ENCODE assay signal across 14 cellular contexts in the genomic region with DNA sequence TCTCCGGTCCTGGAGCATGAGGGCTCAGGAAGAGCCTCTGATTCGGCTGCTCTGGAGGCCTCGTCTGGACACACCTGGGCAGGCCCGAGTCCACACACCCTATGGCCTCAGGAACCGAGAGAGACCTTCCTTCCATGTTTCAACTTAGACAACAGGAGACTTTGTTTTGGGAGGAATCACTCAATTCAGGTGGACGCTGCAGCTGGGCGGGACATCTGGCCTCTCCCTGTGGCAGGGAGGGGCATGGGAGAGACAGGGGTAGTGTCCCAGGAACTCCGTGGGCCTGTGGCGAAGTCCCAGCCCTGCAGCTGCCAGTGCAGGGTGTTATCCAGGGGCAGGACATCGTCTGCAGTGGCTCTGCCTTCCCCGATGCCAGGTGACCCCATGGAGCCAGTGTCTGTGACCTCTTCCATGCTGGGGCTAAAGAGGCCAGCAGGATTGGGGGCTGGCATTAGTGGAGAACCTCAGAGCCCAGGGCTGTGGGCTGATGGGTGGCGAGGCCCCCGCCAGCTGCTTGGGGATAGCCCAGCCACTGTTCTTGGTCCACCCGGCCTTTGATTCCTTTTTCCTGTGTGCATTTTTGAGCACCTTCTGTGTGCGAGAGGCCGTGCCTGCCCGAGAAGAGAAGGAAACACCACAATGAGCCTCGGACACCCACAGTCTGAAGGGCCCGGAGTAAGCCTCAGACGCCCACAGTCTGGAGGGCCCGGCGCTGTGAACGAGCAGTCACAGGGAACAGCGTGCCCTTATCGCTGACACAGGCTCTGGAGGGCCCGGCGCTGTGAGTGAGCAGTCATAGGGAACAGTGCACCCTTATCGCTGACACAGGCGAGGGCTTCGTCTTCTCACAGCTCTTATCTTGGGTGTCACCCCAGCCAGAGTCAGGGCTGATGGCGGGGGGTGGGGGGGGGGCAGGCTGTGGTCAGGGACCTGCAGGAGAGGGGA. TPM values are rescaled to one million over a fixed set of nuclear protein-coding genes. Genes with fewer than 3 reads are reported as not detected.
DNase-seq lines count a peak whose midpoint lies in the region; ATAC-seq and TF ChIP-seq lines count a peak whose summit lies in the region.
"Had no signal": no experiment of that assay in that cellular context is flagged by ENCODE, and none has a peak within 500 bp of the region (broad histone marks: within the 10 kb centered on the region; RNA-seq: fewer than 3 reads in every experiment).

No MANE protein-coding gene starts in this region.

- H3F3A ChIP-seq in GM23338 (replicated peaks; ENCODE audit: low read depth) = peaks cover 22% of the 10 kb centered on the region

- no peak for TF ChIP-seq POLR2A in lower leg skin (IDR thresholded peaks at IDR 0.05)

- no peaks in the 10 kb centered on the region for H3K9me3 ChIP-seq in ascending aorta
- H3K9me3 ChIP-seq in right cardiac atrium (ENCODE audit: control insufficient read depth, low read length) = no peaks in the 10 kb centered on the region

- no peak overlapping the region; the same call in 1 of the 2 replicates for H3K27ac ChIP-seq in GM23338 (ENCODE audit: low read depth)
- H3K27ac ChIP-seq in ascending aorta = peak overlapping the region; percentile 66 to 74
- H3K27ac ChIP-seq in right cardiac atrium (ENCODE audit: low read length) = peak overlapping the region; percentile 93

- no peak for ATAC-seq in GM23338
- peak; percentile 84 to 87 for ATAC-seq in right cardiac atrium
- ATAC-seq: activated CD4-positive, CD25-positive, alpha-beta regulatory T cell treated with anti-CD3 and anti-CD28 coated beads, Interleukin-2, amount 50 U/mL, for 24 hours had no signal

- H3K27me3 Mint-ChIP-seq in GM23338 (ENCODE audit: insufficient read depth, low read depth, poor library complexity) (peaks cover 25% of the 10 kb centered on the region), progenitor cell of endocrine pancreas (no peaks in the 10 kb centered on the region)

- peaks cover 26% of the 10 kb centered on the region for H3K36me3 Mint-ChIP-seq in GM23338 (ENCODE audit: low read depth)
- no peaks in the 10 kb centered on the region for H3K36me3 Mint-ChIP-seq in progenitor cell of endocrine pancreas (ENCODE audit: insufficient read depth)

- H3K4me1 ChIP-seq in GM23338 (ENCODE audit: insufficient read depth) (peaks cover 69% of the 10 kb centered on the region), ascending aorta (peaks cover 10 to 36% of the 10 kb centered on the region in 2 donors), right cardiac atrium (ENCODE audit: control insufficient read depth, insufficient read depth, low read length) (peaks cover 10% of the 10 kb centered on the region)

- TF ChIP-seq CTCF in GM23338 (conservative IDR thresholded peaks at IDR 0.05; ENCODE audit: low read depth in 2 of 2) = no peak
- TF ChIP-seq CTCF in ascending aorta (IDR thresholded peaks at IDR 0.05) = no peak
- no peak for TF ChIP-seq CTCF in progenitor cell of endocrine pancreas (IDR thresholded peaks at IDR 0.05; ENCODE audit: unreplicated experiment)
- no peak for TF ChIP-seq CTCF in lower leg skin (IDR thresholded peaks at IDR 0.05)

- no peak overlapping the region for H3K4me3 ChIP-seq in GM23338
- peak overlapping the region in 1 of 2 donors; percentile 29 for H3K4me3 ChIP-seq in ascending aorta
- no peak overlapping the region for H3K4me3 ChIP-seq in right cardiac atrium (ENCODE audit: low read length)
- no peak overlapping the region for H3K4me3 ChIP-seq in lower leg skin (ENCODE audit: low read depth, poor library complexity, severe bottlenecking)
- H3K4me3 ChIP-seq in H7 (ENCODE audit: insufficient read depth, low read depth, low read length) = no peak overlapping the region

- H3K4me2 ChIP-seq in GM23338 = peak overlapping the region; percentile 62; the same call in 1 of the 2 replicates

- no peaks in the 10 kb centered on the region for H3K9me3 Mint-ChIP-seq in GM23338
- no peaks in the 10 kb centered on the region for H3K9me3 Mint-ChIP-seq in progenitor cell of endocrine pancreas (ENCODE audit: low read depth)

- H3K27me3 ChIP-seq in GM23338 (ENCODE audit: insufficient read depth) = no peaks in the 10 kb centered on the region
- no peaks in the 10 kb centered on the region for H3K27me3 ChIP-seq in ascending aorta
- H3K27me3 ChIP-seq in right cardiac atrium (ENCODE audit: control insufficient read depth, insufficient read depth) = no peaks in the 10 kb centered on the region
- no peaks in the 10 kb centered on the region for H3K27me3 ChIP-seq in H7 (ENCODE audit: control insufficient read depth, insufficient read depth, low read length)

- 48% methylated on average over 31 of the region's 31 CpGs for WGBS in right cardiac atrium
- WGBS in lower leg skin, 2 donors = 70 to 78% methylated on average over 24 to 27 of the region's 31 CpGs

- H3K27ac Mint-ChIP-seq in GM23338 (peak overlapping the region; percentile 44; the same call in 1 of the 2 replicates), progenitor cell of endocrine pancreas (peak overlapping the region; percentile 94)

- intact Hi-C loops in ascending aorta (cut with DNase I) (no loop called here), right cardiac atrium (cut with DNase I) (no loop called here), lower leg skin (cut with DNase I; ENCODE audit: low total_unique reads) (no loop called here)

- no peak overlapping the region for H2AFZ ChIP-seq in GM23338

- H3K4me3 Mint-ChIP-seq in GM23338 = no peak overlapping the region; the same call in 2 of the 3 replicates
- H3K4me3 Mint-ChIP-seq in progenitor cell of endocrine pancreas (ENCODE audit: low read depth) = peak overlapping the region; percentile 38

- no peaks in the 10 kb centered on the region for H3K9me2 ChIP-seq in GM23338 (ENCODE audit: insufficient read depth)

- peaks cover 98% of the 10 kb centered on the region for H3K79me2 ChIP-seq in GM23338 (replicated peaks; ENCODE audit: insufficient read depth)

- H3K4me1 Mint-ChIP-seq in GM23338 (peaks cover 87% of the 10 kb centered on the region), progenitor cell of endocrine pancreas (ENCODE audit: low read depth) (peaks cover 53% of the 10 kb centered on the region)

- peaks cover 70% of the 10 kb centered on the region for H4K20me1 ChIP-seq in GM23338 (replicated peaks; ENCODE audit: insufficient read depth)

- DNase-seq in GM23338 (ENCODE audit: low spot score) (no peak), ascending aorta (ENCODE audit: low spot score in 2 of 2) (peak in 1 of 2 donors; percentile 59), right cardiac atrium (peak; percentile 83 to 92 (median 88)), progenitor cell of endocrine pancreas (ENCODE audit: low spot score, unreplicated experiment) (no peak), lower leg skin (ENCODE audit: low spot score in 2 of 2) (no peak), COR-L47 (lab: John Stamatoyannopoulos, UW) (no peak), H7 (no peak), GDM1 (lab: John Stamatoyannopoulos, UW) (no peak)
- DNase-seq: activated T-cell treated with anti-CD3 and anti-CD28 coated beads, Interleukin-2, amount 50 U/mL, for 1 hour; GOT3; hippocampal formation; NCI-H1417; NCI-H510A treated with DMSO at 0.1 percent for 48 hours had no signal

- H3K36me3 ChIP-seq in GM23338 (ENCODE audit: insufficient read depth) = no peaks in the 10 kb centered on the region; the same call in 1 of the 2 replicates
- no peaks in the 10 kb centered on the region for H3K36me3 ChIP-seq in ascending aorta
- no peaks in the 10 kb centered on the region; the same call in 1 of the 2 replicates for H3K36me3 ChIP-seq in H7 (replicated peaks; ENCODE audit: control insufficient read depth, insufficient read depth, low read length)

TF ChIP-seq in GM23338, 12 proteins besides CTCF, POLR2A, EP300 and RAD21 (continues in another document):
- no peak for TF ChIP-seq POLR2AphosphoS5 (IDR thresholded peaks at IDR 0.05; ENCODE audit: low read depth)
- no peak for TF ChIP-seq EZH2 (IDR thresholded peaks at IDR 0.05; ENCODE audit: low read depth, unreplicated experiment)
- no peak for TF ChIP-seq EZH2phosphoT487 (IDR thresholded peaks at IDR 0.05; ENCODE audit: unreplicated experiment)
- TF ChIP-seq CREB1 (CRISPR knock-in tag; IDR thresholded peaks at IDR 0.05; ENCODE audit: low read depth) = no peak
- TF ChIP-seq ETS1 (IDR thresholded peaks at IDR 0.05) = no peak
- TF ChIP-seq JUNB (IDR thresholded peaks at IDR 0.05; ENCODE audit: unreplicated experiment) = no peak
- TF ChIP-seq NANOG (IDR thresholded peaks at IDR 0.05; ENCODE audit: borderline replicate concordance) = no peak
- no peak for TF ChIP-seq STAT1 (IDR thresholded peaks at IDR 0.05; ENCODE audit: unreplicated experiment)
- TF ChIP-seq ZNF331 (CRISPR knock-in tag; IDR thresholded peaks at IDR 0.05; ENCODE audit: low read depth) = no peak
- TF ChIP-seq ZNF114 (CRISPR knock-in tag; IDR thresholded peaks at IDR 0.05) = no peak

RNA-seq across cellular contexts. Expression of gene COL18A1, which starts 6.2 kb away (rescaled TPM):
- 287 and 430 TPM in 2 replicates for total RNA-seq in GM23338 (2014; rRNA removed; shearing (Covaris generic))
- 38.4 and 45.1 TPM in 2 replicates for polyA plus RNA-seq in GM23338 (2016; fragmentation: Nextera tagmentation; extraction: Ambion mirVana)
- 699 TPM for total RNA-seq in ascending aorta
- total RNA-seq in right cardiac atrium = 100 to 1,000 TPM in 1 of 4 donors, 10 to 100 TPM in 3; 63.5 to 134 (median 84.6) TPM
- polyA plus RNA-seq in right cardiac atrium = 52.3 TPM
- total RNA-seq in progenitor cell of endocrine pancreas = 271 TPM in 2 replicates
- 100 to 1,000 TPM in 1 of 4 donors, 10 to 100 TPM in 3; 63.3 to 126 (median 85.9) TPM for total RNA-seq in lower leg skin
- total RNA-seq in H7 (2014; rRNA removed; shearing (Covaris generic)) = 327 and 328 TPM in 2 replicates

Comparison
In these comparisons a context has a peak if more than half of its experiments do, and no peak if none do; other contexts are left out.
1. DNase-seq: peak in right cardiac atrium (3 of 3); none in GM23338 (single experiment), progenitor cell of endocrine pancreas (single experiment), lower leg skin (0 of 2), COR-L47 (single experiment), H7 (single experiment) and GDM1 (single experiment).